Comparison of ENCODE assay signal across 18 cellular contexts in the genomic region with DNA sequence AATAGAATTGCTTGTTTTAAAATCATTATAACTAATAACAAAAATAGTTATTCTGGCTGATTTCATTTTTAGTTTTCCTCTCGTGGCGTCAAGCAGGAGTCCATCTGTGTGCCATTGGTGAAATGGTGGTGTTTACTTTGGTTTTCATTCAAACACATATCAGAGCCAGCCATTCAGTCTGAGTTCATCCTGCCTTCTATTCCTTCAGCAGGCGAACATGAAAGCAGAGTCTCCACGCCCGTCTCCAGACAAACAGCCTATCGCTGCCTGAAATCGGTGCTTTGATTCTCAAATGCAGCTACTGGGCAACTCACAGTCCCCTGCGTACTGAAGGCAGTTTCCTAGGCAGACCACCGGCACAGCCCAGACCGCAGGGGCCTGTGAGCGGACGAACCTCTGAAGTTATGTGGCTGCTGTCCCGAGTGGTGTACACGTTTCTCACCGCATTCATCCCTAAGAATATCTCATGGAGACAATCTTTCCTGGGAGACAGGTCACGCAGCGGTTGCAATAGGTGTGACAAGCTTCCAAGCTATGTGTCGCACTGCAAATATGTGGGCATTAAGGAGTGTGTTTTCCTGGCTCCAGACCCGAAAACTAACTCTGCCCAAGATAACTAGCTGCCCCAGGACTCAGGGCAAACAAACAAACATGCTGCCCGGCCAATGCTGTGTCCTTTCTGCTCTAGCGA. TPM values are rescaled to one million over a fixed set of nuclear protein-coding genes. Genes with fewer than 3 reads are reported as not detected.
DNase-seq lines count a peak whose midpoint lies in the region; ATAC-seq, FAIRE-seq and TF ChIP-seq lines count a peak whose summit lies in the region.
"Had no signal": no experiment of that assay in that cellular context is flagged by ENCODE, and none has a peak within 500 bp of the region (broad histone marks: within the 10 kb centered on the region; RNA-seq: fewer than 3 reads in every experiment).

No MANE protein-coding gene starts in this region.

- TF ChIP-seq RAD21 in liver (IDR thresholded peaks at IDR 0.05) = no peak
- no peak for TF ChIP-seq RAD21 in HepG2 (CRISPR knock-in tag; IDR thresholded peaks at IDR 0.05)

- H3K9me3 ChIP-seq in liver (ENCODE audit: control insufficient read depth in 4 of 4, low read length in 3 of 4) = no peaks in the 10 kb centered on the region
- H3K9me3 ChIP-seq in HepG2 (ENCODE audit: low read length) = no peaks in the 10 kb centered on the region
- H3K9me3 ChIP-seq: neutrophil, uterus had no signal

- intact Hi-C loops in HepG2 (cut with micrococcal nuclease; ENCODE audit: unreplicated experiment) = no loop called here

- H3K4me2 ChIP-seq in HepG2 (ENCODE audit: low read depth, low read length) = no peak overlapping the region

- H3K4me3 ChIP-seq in liver (ENCODE audit: low read depth in 1 of 3, low read length in 3 of 3) (peak overlapping the region in 2 of 3 donors; percentile 12 to 18), HepG2 (replicated peaks in 1 of 3; ENCODE audit: insufficient read depth in 1 of 3, low read depth in 2 of 3, low read length in 3 of 3) (no peak overlapping the region)
- H3K4me3 ChIP-seq: uterus had no signal

- no peak overlapping the region for H2AFZ ChIP-seq in HepG2 (ENCODE audit: low read length)

- POLR2A ChIA-PET in HepG2 (lab: Yijun Ruan, JAX) = no interaction called here

- TF ChIP-seq EP300 in HepG2 (IDR thresholded peaks at IDR 0.05; ENCODE audit: low read depth in 2 of 2, low read length in 2 of 2) (no peak), HepG2 (CRISPR knock-in tag; IDR thresholded peaks at IDR 0.05; ENCODE audit: borderline replicate concordance) (no peak)

- H3K36me3 ChIP-seq in liver (ENCODE audit: control insufficient read depth in 4 of 4, insufficient read depth in 3 of 4, low read depth in 1 of 4, low read length in 3 of 4) (no peaks in the 10 kb centered on the region), HepG2 (replicated peaks in 1 of 2; ENCODE audit: control insufficient read depth in 1 of 2, insufficient read depth in 2 of 2, low read length in 2 of 2) (no peaks in the 10 kb centered on the region)
- H3K36me3 ChIP-seq: neutrophil, uterus had no signal

- BruUV-seq in HepG2 (replicated peaks; lab: Mats Ljungman, UMichigan) = no TSS peak

- FAIRE-seq in HepG2 (lab: Jason Lieb, UNC) = no peak

- DNase-seq in HepG2 (ENCODE audit: low spot score) = no peak
- DNase-seq in dermis blood vessel endothelial cell = peak; percentile 33
- DNase-seq in lung microvascular endothelial cell (ENCODE audit: low read depth in 2 of 2) = peak; percentile 11 to 54
- no peak for DNase-seq in DMS79 treated with DMSO at 0.1 percent for 48 hours (lab: John Stamatoyannopoulos, UW)
- no peak for DNase-seq in UCSD-AML1 (lab: John Stamatoyannopoulos, UW; ENCODE audit: unreplicated experiment)
- DNase-seq: activated naive CD8-positive, alpha-beta T cell treated with anti-CD3 and anti-CD28 coated beads for 36 hours; DMS153; H9; NCI-H1092 treated with DMSO at 0.1 percent for 48 hours; SHP77; stimulated activated CD8-positive, alpha-beta memory T cell treated with anti-CD3 and anti-CD28 coated beads, Interleukin-4, amount 100 ng/mL, for 48 hours; uterus had no signal

- TF ChIP-seq CTCF in liver (IDR thresholded peaks at IDR 0.05; ENCODE audit: low read depth, low read length, missing input control) = no peak
- TF ChIP-seq CTCF in HepG2 (CRISPR knock-in tag; IDR thresholded peaks at IDR 0.05) = no peak

- no peaks in the 10 kb centered on the region for H3K27me3 ChIP-seq in liver (ENCODE audit: control insufficient read depth in 4 of 4, insufficient read depth in 4 of 4, low read length in 3 of 4)
- peaks cover 1 to 7% of the 10 kb centered on the region in 2 experiments; a peak in 2 of 5 replicates for H3K27me3 ChIP-seq in HepG2 (ENCODE audit: control insufficient read depth in 1 of 2, insufficient read depth in 2 of 2, low read length in 2 of 2)
- H3K27me3 ChIP-seq: uterus had no signal

- no peak overlapping the region for H3K27ac ChIP-seq in liver (ENCODE audit: low read depth in 1 of 2, low read length in 2 of 2)
- H3K27ac ChIP-seq in HepG2 (ENCODE audit: extremely low read length, insufficient read depth, low read length) = no peak overlapping the region
- H3K27ac ChIP-seq: neutrophil, uterus had no signal

- TF ChIP-seq POLR2A in HepG2 (IDR thresholded peaks at IDR 0.05; ENCODE audit: insufficient read depth in 1 of 2, low read depth in 2 of 2, low read length in 2 of 2) = no peak
- TF ChIP-seq POLR2A in GM18505 (IDR thresholded peaks at IDR 0.05; ENCODE audit: borderline replicate concordance, extremely low read depth, insufficient read depth, insufficient read length) = no peak

- H3K79me2 ChIP-seq in HepG2 (ENCODE audit: insufficient read depth, low read length) = no peaks in the 10 kb centered on the region

- in situ Hi-C loops in HepG2 (cut with HindIII; ENCODE audit: extremely low pct_ligation_motif_present, low pct_unique_long_range_greater_than_20kb) = loop anchor here (5.0 to 10.0 kb wide), 2 partner anchors 59 to 409 kb away; no protein-coding TSS in a partner anchor

- H3K4me1 ChIP-seq in liver (ENCODE audit: control insufficient read depth in 4 of 4, insufficient read depth in 4 of 4, low read length in 3 of 4) (peaks cover 0 to 15% (median 9%) of the 10 kb centered on the region in 4 donors), HepG2 (ENCODE audit: insufficient read depth, low read length) (no peaks in the 10 kb centered on the region)
- H3K4me1 ChIP-seq: uterus had no signal

- WGBS in liver = 30% methylated on average over 21 of the region's 21 CpGs
- WGBS in HepG2 (ENCODE audit: low lambda C conversion rate) = 10% methylated on average over 18 of the region's 21 CpGs

- H4K20me1 ChIP-seq in HepG2 (ENCODE audit: insufficient read depth, low read length) = no peaks in the 10 kb centered on the region

- no peak for ATAC-seq in HepG2
- no peak for ATAC-seq in HG03095 (IDR thresholded peaks at IDR 0.05; ENCODE audit: unreplicated experiment)
- ATAC-seq in GM18505 (IDR thresholded peaks at IDR 0.05; ENCODE audit: unreplicated experiment) = no peak

- H3K9ac ChIP-seq in liver (ENCODE audit: low read depth in 1 of 2, low read length in 2 of 2) (no peak overlapping the region), HepG2 (ENCODE audit: insufficient read depth, low read depth, low read length) (no peak overlapping the region)

- CTCF ChIA-PET in HepG2 (lab: Yijun Ruan, JAX; ENCODE audit: low intra/inter-chr PET ratio, low total read pairs) = interaction anchor here (3.8 kb wide), 1 partner anchor 407 kb away, joined by 38 read pairs; no protein-coding TSS in a partner anchor

TF ChIP-seq in liver, 16 proteins besides CTCF, POLR2A, EP300 and RAD21:
- TF ChIP-seq HNF4G (IDR thresholded peaks at IDR 0.05) (no peak), RXRA (IDR thresholded peaks at IDR 0.05) (no peak), YY1 (IDR thresholded peaks at IDR 0.05) (peak; percentile 57)

TF ChIP-seq in HepG2, 621 proteins besides CTCF, POLR2A, EP300 and RAD21 (continues in another document):
- no peak for TF ChIP-seq ZFP90 (CRISPR knock-in tag; IDR thresholded peaks at IDR 0.05; ENCODE audit: borderline replicate concordance)
- TF ChIP-seq ZNF232 (CRISPR knock-in tag; IDR thresholded peaks at IDR 0.05; ENCODE audit: borderline replicate concordance) = no peak

RNA-seq across cellular contexts. Expression of a gene that starts 17.0 kb away (rescaled TPM):
- 1 to 10 TPM in 1 of 2 donors, under 1 TPM in 1; 0.08 to 1.1 TPM for total RNA-seq in liver
- under 1 TPM; 0.01 to 0.35 TPM for polyA plus RNA-seq in liver
- total RNA-seq in HepG2 (2016; rRNA removed; fragmentation: Illumina TruSeq; extraction: Trizol) = not detected in 2 replicates
- total RNA-seq in HepG2 (2016; cell fraction: cytosol; rRNA removed; fragmentation: Illumina TruSeq; extraction: Trizol; ENCODE audit: low read depth) = not detected in 2 replicates
- not detected in 2 replicates for total RNA-seq in HepG2 (2016; cell fraction: insoluble cytoplasmic fraction; rRNA removed; fragmentation: Illumina TruSeq; extraction: Trizol)
- total RNA-seq in HepG2 (2016; cell fraction: membrane; rRNA removed; fragmentation: Illumina TruSeq; extraction: Trizol) = not detected in 2 replicates
- not detected in 2 replicates for total RNA-seq in HepG2 (2016; cell fraction: nucleus; rRNA removed; fragmentation: Illumina TruSeq; extraction: Trizol)
- not detected in 2 replicates for polyA plus RNA-seq in HepG2 (2011; rRNA removed)
- not detected in 2 replicates for polyA plus RNA-seq in HepG2 (2011; cell fraction: cytosol; rRNA removed)
- not detected in 2 replicates for polyA plus RNA-seq in HepG2 (2011; cell fraction: nucleus; rRNA removed)
- 0.09 TPM in 2 replicates for polyA plus RNA-seq in HepG2 (2012)
- not detected in 2 replicates for polyA plus RNA-seq in HepG2 (2016; cell fraction: cytosol; fragmentation: Illumina TruSeq; extraction: Trizol; ENCODE audit: low read depth)
- polyA plus RNA-seq in HepG2 (2016; cell fraction: insoluble cytoplasmic fraction; fragmentation: Illumina TruSeq; extraction: Trizol; ENCODE audit: low read depth) = not detected in 2 replicates
- not detected in 2 replicates for polyA plus RNA-seq in HepG2 (2016; cell fraction: membrane; fragmentation: Illumina TruSeq; extraction: Trizol; ENCODE audit: low read depth)
- polyA plus RNA-seq in HepG2 (2016; cell fraction: nucleus; fragmentation: Illumina TruSeq; extraction: Trizol; ENCODE audit: insufficient read depth, low read depth) = not detected in 2 replicates
- not detected in 2 replicates for polyA minus RNA-seq in HepG2 (2011; rRNA and poly(A)+ RNA removed; ENCODE audit: low replicate concordance)
- not detected in 2 replicates for polyA minus RNA-seq in HepG2 (2011; cell fraction: cytosol; rRNA and poly(A)+ RNA removed)
- 0.12 TPM in 1 of 2 replicates, not detected in the other for polyA minus RNA-seq in HepG2 (2011; cell fraction: nucleus; rRNA and poly(A)+ RNA removed)
- 0.05 TPM in 1 of 2 replicates, not detected in the other for total RNA-seq in dermis blood vessel endothelial cell
- total RNA-seq in lung microvascular endothelial cell = not detected in 2 replicates
- total RNA-seq: activated naive CD8-positive, alpha-beta T cell treated with anti-CD3 and anti-CD28 coated beads for 36 hours; glomerular endothelial cell; NCI-H460 had no signal

Comparison
In these comparisons a context has a peak if more than half of its experiments do, and no peak if none do; other contexts are left out.
1. H3K4me3 ChIP-seq: peak in liver (2 of 3); none in HepG2 (0 of 3).
2. DNase-seq: peak in dermis blood vessel endothelial cell (single experiment) and lung microvascular endothelial cell (2 of 2); none in HepG2 (single experiment), DMS79 treated with DMSO at 0.1 percent for 48 hours (single experiment) and UCSD-AML1 (single experiment).